In the genomic region with DNA sequence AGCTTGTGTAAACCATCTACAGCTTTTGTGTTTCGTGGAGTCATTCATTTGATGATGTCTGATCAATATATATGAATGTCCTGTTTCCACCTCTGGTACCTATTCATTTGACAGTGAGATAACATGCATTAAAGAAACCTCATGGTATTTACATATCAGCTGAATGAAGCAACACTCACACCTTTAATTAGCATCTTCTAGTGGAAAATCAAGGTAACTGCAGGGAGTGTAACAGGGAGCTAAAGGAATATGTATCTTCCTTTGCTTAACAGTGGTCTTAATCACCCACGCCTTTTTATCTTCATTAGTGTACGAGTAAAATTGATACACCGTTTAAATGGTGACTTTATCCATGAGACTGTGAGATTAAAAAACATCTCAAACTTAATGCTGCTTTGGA, we compare ENCODE assay signal across 1 cellular context.
TF ChIP-seq lines count a peak whose summit lies in the region.

No MANE protein-coding gene starts in this region.

TF ChIP-seq in GM23338, 12 proteins besides CTCF, POLR2A, EP300 and RAD21 (continued from another document):
- TF ChIP-seq, protein P1, sequence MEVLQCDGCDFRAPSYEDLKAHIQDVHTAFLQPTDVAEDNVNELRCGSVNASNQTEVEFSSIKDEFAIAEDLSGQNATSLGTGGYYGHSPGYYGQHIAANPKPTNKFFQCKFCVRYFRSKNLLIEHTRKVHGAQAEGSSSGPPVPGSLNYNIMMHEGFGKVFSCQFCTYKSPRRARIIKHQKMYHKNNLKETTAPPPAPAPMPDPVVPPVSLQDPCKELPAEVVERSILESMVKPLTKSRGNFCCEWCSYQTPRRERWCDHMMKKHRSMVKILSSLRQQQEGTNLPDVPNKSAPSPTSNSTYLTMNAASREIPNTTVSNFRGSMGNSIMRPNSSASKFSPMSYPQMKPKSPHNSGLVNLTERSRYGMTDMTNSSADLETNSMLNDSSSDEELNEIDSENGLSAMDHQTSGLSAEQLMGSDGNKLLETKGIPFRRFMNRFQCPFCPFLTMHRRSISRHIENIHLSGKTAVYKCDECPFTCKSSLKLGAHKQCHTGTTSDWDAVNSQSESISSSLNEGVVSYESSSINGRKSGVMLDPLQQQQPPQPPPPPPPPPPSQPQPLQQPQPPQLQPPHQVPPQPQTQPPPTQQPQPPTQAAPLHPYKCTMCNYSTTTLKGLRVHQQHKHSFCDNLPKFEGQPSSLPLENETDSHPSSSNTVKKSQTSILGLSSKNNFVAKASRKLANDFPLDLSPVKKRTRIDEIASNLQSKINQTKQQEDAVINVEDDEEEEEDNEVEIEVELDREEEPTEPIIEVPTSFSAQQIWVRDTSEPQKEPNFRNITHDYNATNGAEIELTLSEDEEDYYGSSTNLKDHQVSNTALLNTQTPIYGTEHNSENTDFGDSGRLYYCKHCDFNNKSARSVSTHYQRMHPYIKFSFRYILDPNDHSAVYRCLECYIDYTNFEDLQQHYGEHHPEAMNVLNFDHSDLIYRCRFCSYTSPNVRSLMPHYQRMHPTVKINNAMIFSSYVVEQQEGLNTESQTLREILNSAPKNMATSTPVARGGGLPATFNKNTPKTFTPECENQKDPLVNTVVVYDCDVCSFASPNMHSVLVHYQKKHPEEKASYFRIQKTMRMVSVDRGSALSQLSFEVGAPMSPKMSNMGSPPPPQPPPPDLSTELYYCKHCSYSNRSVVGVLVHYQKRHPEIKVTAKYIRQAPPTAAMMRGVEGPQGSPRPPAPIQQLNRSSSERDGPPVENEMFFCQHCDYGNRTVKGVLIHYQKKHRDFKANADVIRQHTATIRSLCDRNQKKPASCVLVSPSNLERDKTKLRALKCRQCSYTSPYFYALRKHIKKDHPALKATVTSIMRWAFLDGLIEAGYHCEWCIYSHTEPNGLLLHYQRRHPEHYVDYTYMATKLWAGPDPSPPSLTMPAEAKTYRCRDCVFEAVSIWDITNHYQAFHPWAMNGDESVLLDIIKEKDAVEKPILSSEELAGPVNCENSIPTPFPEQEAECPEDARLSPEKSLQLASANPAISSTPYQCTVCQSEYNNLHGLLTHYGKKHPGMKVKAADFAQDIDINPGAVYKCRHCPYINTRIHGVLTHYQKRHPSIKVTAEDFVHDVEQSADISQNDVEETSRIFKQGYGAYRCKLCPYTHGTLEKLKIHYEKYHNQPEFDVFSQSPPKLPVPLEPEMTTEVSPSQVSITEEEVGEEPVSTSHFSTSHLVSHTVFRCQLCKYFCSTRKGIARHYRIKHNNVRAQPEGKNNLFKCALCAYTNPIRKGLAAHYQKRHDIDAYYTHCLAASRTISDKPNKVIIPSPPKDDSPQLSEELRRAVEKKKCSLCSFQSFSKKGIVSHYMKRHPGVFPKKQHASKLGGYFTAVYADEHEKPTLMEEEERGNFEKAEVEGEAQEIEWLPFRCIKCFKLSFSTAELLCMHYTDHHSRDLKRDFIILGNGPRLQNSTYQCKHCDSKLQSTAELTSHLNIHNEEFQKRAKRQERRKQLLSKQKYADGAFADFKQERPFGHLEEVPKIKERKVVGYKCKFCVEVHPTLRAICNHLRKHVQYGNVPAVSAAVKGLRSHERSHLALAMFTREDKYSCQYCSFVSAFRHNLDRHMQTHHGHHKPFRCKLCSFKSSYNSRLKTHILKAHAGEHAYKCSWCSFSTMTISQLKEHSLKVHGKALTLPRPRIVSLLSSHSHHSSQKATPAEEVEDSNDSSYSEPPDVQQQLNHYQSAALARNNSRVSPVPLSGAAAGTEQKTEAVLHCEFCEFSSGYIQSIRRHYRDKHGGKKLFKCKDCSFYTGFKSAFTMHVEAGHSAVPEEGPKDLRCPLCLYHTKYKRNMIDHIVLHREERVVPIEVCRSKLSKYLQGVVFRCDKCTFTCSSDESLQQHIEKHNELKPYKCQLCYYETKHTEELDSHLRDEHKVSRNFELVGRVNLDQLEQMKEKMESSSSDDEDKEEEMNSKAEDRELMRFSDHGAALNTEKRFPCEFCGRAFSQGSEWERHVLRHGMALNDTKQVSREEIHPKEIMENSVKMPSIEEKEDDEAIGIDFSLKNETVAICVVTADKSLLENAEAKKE (CRISPR knock-in tag; IDR thresholded peaks at IDR 0.05): no peak
- no peak for TF ChIP-seq CREB1 (CRISPR knock-in tag; IDR thresholded peaks at IDR 0.05; ENCODE audit: low read depth)
- TF ChIP-seq NANOG (IDR thresholded peaks at IDR 0.05; ENCODE audit: borderline replicate concordance): no peak
- TF ChIP-seq ZNF331 (CRISPR knock-in tag; IDR thresholded peaks at IDR 0.05; ENCODE audit: low read depth): no peak
- TF ChIP-seq, protein P2, sequence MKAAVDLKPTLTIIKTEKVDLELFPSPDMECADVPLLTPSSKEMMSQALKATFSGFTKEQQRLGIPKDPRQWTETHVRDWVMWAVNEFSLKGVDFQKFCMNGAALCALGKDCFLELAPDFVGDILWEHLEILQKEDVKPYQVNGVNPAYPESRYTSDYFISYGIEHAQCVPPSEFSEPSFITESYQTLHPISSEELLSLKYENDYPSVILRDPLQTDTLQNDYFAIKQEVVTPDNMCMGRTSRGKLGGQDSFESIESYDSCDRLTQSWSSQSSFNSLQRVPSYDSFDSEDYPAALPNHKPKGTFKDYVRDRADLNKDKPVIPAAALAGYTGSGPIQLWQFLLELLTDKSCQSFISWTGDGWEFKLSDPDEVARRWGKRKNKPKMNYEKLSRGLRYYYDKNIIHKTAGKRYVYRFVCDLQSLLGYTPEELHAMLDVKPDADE (IDR thresholded peaks at IDR 0.05): no peak
- no peak for TF ChIP-seq STAT1 (IDR thresholded peaks at IDR 0.05; ENCODE audit: unreplicated experiment)
